In genomic region chr2:38665854-38666577, GRCh38 we compare ENCODE assay signal across 1 cellular context.
TF ChIP-seq lines count a peak whose summit lies in the region.

TSS of gene GALM (plus strand) at chr2:38666114. CDS start at chr2:38666162, 48 bp downstream.

TF ChIP-seq in K562, 482 proteins besides CTCF, POLR2A, EP300 and RAD21 (continued from another document and continues in another):
- TF ChIP-seq MBD1 (CRISPR knock-in tag; IDR thresholded peaks at IDR 0.05): no peak
- peak; percentile 70; the same call in 1 of the 2 replicates for TF ChIP-seq GTF2E2 (tag; IDR thresholded peaks at IDR 0.05)
- TF ChIP-seq ZBTB1 (CRISPR knock-in tag; IDR thresholded peaks at IDR 0.05; ENCODE audit: borderline replicate concordance, low read depth): no peak
- no peak for TF ChIP-seq ZKSCAN1 (IDR thresholded peaks at IDR 0.05; ENCODE audit: low read depth, low read length)
- TF ChIP-seq L3MBTL2 (IDR thresholded peaks at IDR 0.05): no peak
- TF ChIP-seq CAMTA2 (CRISPR knock-in tag; conservative IDR thresholded peaks at IDR 0.05): no peak
- peak; percentile 83; the same call in 1 of the 2 replicates for TF ChIP-seq ZNF644 (tag; IDR thresholded peaks at IDR 0.05; ENCODE audit: low read depth)
- no peak; the same call in 1 of the 2 replicates for TF ChIP-seq ETV5 (CRISPR knock-in tag; IDR thresholded peaks at IDR 0.05; ENCODE audit: low read depth)
- no peak for TF ChIP-seq KAT8 (IDR thresholded peaks at IDR 0.05; ENCODE audit: low read depth)
- no peak for TF ChIP-seq ZNF507 (tag; conservative IDR thresholded peaks at IDR 0.05)
- no peak for TF ChIP-seq SRSF7 (optimal IDR thresholded peaks at IDR 0.05; ENCODE audit: low read depth, low read length)
- TF ChIP-seq HIVEP1 (CRISPR knock-in tag; IDR thresholded peaks at IDR 0.05): no peak
- peak; percentile 21 for TF ChIP-seq EP400 (IDR thresholded peaks at IDR 0.05)
- TF ChIP-seq NFIC (IDR thresholded peaks at IDR 0.05): no peak
- no peak for TF ChIP-seq SMAD1 (IDR thresholded peaks at IDR 0.05; ENCODE audit: low read depth, low read length, partially characterized antibody)
- no peak for TF ChIP-seq PREB (CRISPR knock-in tag; IDR thresholded peaks at IDR 0.05)
- no peak for TF ChIP-seq ZNF398 (CRISPR knock-in tag; IDR thresholded peaks at IDR 0.05)
- TF ChIP-seq STAT5A (IDR thresholded peaks at IDR 0.05; ENCODE audit: borderline replicate concordance, low read length): no peak; the same call in 1 of the 2 replicates
- TF ChIP-seq MCM5 (IDR thresholded peaks at IDR 0.05; ENCODE audit: low read depth): no peak
- no peak for TF ChIP-seq E2F1 (CRISPR knock-in tag; IDR thresholded peaks at IDR 0.05)
- no peak for TF ChIP-seq HNRNPK (IDR thresholded peaks at IDR 0.05; ENCODE audit: low read depth, low read length, poor library complexity, severe bottlenecking)
- no peak for TF ChIP-seq ZBTB49 (CRISPR knock-in tag; IDR thresholded peaks at IDR 0.05; ENCODE audit: borderline replicate concordance)
- TF ChIP-seq KLF1 (tag; IDR thresholded peaks at IDR 0.05): no peak
- no peak for TF ChIP-seq HLTF (IDR thresholded peaks at IDR 0.05)
- TF ChIP-seq ETS1 (conservative IDR thresholded peaks at IDR 0.05; ENCODE audit: control insufficient read depth, low read depth, low read length): peak; percentile 90; the same call in 1 of the 2 replicates
- no peak for TF ChIP-seq E2F8 (IDR thresholded peaks at IDR 0.05; ENCODE audit: low read depth, partially characterized antibody)
- TF ChIP-seq ZFP1 (CRISPR knock-in tag; IDR thresholded peaks at IDR 0.05): no peak
- no peak; the same call in 1 of the 2 replicates for TF ChIP-seq SMARCE1 (IDR thresholded peaks at IDR 0.05)
- TF ChIP-seq ZBTB33 (CRISPR knock-in tag; IDR thresholded peaks at IDR 0.05): 0 out of 2 replicates have a peak, but pooled peaks have one; percentile 7
- no peak for TF ChIP-seq PATZ1 (CRISPR knock-in tag; IDR thresholded peaks at IDR 0.05; ENCODE audit: borderline replicate concordance)
- peak; percentile 7; the same call in 1 of the 2 replicates for TF ChIP-seq HDAC2 (IDR thresholded peaks at IDR 0.05)
- no peak for TF ChIP-seq CBFA2T2 (conservative IDR thresholded peaks at IDR 0.05)
- TF ChIP-seq ATF1 (CRISPR knock-in tag; IDR thresholded peaks at IDR 0.05): no peak
- TF ChIP-seq ATF1 (tag; IDR thresholded peaks at IDR 0.05): peak; percentile 60
- no peak for TF ChIP-seq BHLHE40 (IDR thresholded peaks at IDR 0.05; ENCODE audit: low read length)
- no peak for TF ChIP-seq PHB (CRISPR knock-in tag; IDR thresholded peaks at IDR 0.05)
- no peak for TF ChIP-seq CCNT2 (IDR thresholded peaks at IDR 0.05; ENCODE audit: borderline replicate concordance, extremely low read depth, insufficient read length, low read depth, low read length)
- no peak for TF ChIP-seq FUS (optimal IDR thresholded peaks at IDR 0.05; ENCODE audit: low read depth, low read length)
- TF ChIP-seq MBD2 (IDR thresholded peaks at IDR 0.05; ENCODE audit: borderline replicate concordance, low read depth): peak; percentile 80
- no peak for TF ChIP-seq ELK3 (CRISPR knock-in tag; IDR thresholded peaks at IDR 0.05)
- TF ChIP-seq ZNF764 (CRISPR knock-in tag; IDR thresholded peaks at IDR 0.05; ENCODE audit: low read depth): no peak
